Comparison of ENCODE assay signal across 25 cellular contexts in the genomic region with DNA sequence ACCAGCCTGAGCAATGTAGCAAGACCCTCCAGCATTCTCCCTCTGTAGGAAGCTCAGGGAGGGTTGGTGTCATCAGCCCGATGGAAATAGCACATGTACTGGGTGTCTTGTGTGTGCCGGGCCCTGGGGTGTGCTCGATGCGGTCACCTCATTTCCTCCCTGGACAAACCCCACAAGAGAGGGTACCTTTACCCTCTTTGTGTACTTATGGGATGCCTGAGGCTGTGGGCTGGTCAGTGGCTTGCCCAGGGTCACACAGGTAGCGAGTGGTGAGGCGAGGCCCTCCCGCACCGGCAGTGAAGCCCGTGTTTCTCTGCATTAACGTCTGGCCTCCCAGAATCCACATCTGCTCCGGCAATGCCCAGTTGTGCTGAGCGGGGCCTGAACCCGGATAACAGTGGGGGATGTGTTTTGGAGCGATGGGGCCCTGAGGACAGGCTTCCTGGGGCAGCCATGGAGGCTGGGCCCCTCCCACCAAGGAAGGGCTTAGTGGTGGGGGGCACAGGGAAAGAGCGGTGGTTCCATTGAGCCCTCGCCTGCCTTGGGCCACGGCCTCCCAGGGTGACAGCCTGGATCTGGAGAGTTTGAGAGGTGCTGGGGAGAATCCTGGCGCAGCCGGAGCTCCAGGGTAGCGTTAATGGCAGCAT. TPM values are rescaled to one million over a fixed set of nuclear protein-coding genes. Genes with fewer than 3 reads are reported as not detected.
DNase-seq lines count a peak whose midpoint lies in the region; ATAC-seq and TF ChIP-seq lines count a peak whose summit lies in the region.
"Had no signal": no experiment of that assay in that cellular context is flagged by ENCODE, and none has a peak within 500 bp of the region (broad histone marks: within the 10 kb centered on the region; RNA-seq: fewer than 3 reads in every experiment).

No MANE protein-coding gene starts in this region.

- H3K4me3 ChIP-seq in left ventricle myocardium inferior: no peak overlapping the region
- no peak overlapping the region for H3K4me3 ChIP-seq in mesendoderm (ENCODE audit: low read length)
- H3K4me3 ChIP-seq: gastroesophageal sphincter, GM23338, MG63, mucosa of descending colon had no signal

- H3K27ac Mint-ChIP-seq in activated T-cell treated with anti-CD3 and anti-CD28 coated beads, Interleukin-2, amount 50 U/mL, for 72 hours: no peak overlapping the region
- H3K27ac Mint-ChIP-seq: GM23338 had no signal

- no peaks in the 10 kb centered on the region for H3K9me3 ChIP-seq in left ventricle myocardium inferior (replicated peaks)
- H3K9me3 ChIP-seq: gastroesophageal sphincter, MG63, mucosa of descending colon had no signal

- H3K36me3 ChIP-seq in left ventricle myocardium inferior (no peaks in the 10 kb centered on the region), mesendoderm (ENCODE audit: control insufficient read depth, insufficient read depth, low read length) (no peaks in the 10 kb centered on the region)
- H3K36me3 ChIP-seq: gastroesophageal sphincter, MG63 had no signal

- no peak overlapping the region for H3K18ac ChIP-seq in mesendoderm (ENCODE audit: low read length)

- H3K79me2 ChIP-seq in mesendoderm (ENCODE audit: control insufficient read depth, insufficient read depth, low read length): no peaks in the 10 kb centered on the region

- H3K9me3 Mint-ChIP-seq in activated T-cell treated with anti-CD3 and anti-CD28 coated beads, Interleukin-2, amount 50 U/mL, for 72 hours: no peaks in the 10 kb centered on the region
- H3K9me3 Mint-ChIP-seq: GM23338 had no signal

- no peaks in the 10 kb centered on the region for H3K36me3 Mint-ChIP-seq in activated T-cell treated with anti-CD3 and anti-CD28 coated beads, Interleukin-2, amount 50 U/mL, for 72 hours (ENCODE audit: insufficient read depth in 2 of 2)

- H3K4me1 Mint-ChIP-seq in activated T-cell treated with anti-CD3 and anti-CD28 coated beads, Interleukin-2, amount 50 U/mL, for 72 hours (ENCODE audit: low read depth): no peaks in the 10 kb centered on the region

- H4K8ac ChIP-seq in mesendoderm (ENCODE audit: low read depth, low read length): no peak overlapping the region

- intact Hi-C loops in left ventricle myocardium inferior (cut with micrococcal nuclease): no loop called here
- intact Hi-C loops in posterior vena cava (cut with DNase I): no loop called here

- H3K56ac ChIP-seq in mesendoderm (ENCODE audit: low read length): no peak overlapping the region

- TF ChIP-seq CTCF in left ventricle myocardium inferior (IDR thresholded peaks at IDR 0.05; ENCODE audit: borderline replicate concordance) (no peak), GM10266 (IDR thresholded peaks at IDR 0.05; ENCODE audit: control insufficient read depth, insufficient read depth, low read depth, missing control alignments) (no peak)

- no peak overlapping the region for H2BK120ac ChIP-seq in mesendoderm (ENCODE audit: low read depth, low read length)

- DNase-seq in activated T-cell treated with anti-CD3 and anti-CD28 coated beads, Interleukin-2, amount 50 U/mL, for 1 hour: peak; percentile 4
- DNase-seq in activated T-cell treated with anti-CD3 and anti-CD28 coated beads, Interleukin-2, amount 50 U/mL, for 72 hours: no peak
- peak; percentile 20 for DNase-seq in D341Med (ENCODE audit: low spot score)
- peak; percentile 11 for DNase-seq in left ventricle myocardium inferior
- DNase-seq in posterior vena cava (ENCODE audit: low spot score): peak; percentile 64
- DNase-seq in mesendoderm: no peak
- DNase-seq in DMS79 (lab: John Stamatoyannopoulos, UW): no peak
- DNase-seq in GM10266 (ENCODE audit: extremely low spot score): no peak
- DNase-seq: amygdala; C1 segment of cervical spinal cord; central memory CD4-positive, alpha-beta T cell; DMS 273 treated with DMSO at 0.1 percent for 48 hours; effector CD4-positive, alpha-beta T cell; MG63; NCI-H146; NCI-H524; substantia nigra; T1000 had no signal

- no peak overlapping the region for H3K4me2 ChIP-seq in mesendoderm (ENCODE audit: low read length)
- H3K4me2 ChIP-seq: GM23338 had no signal

- no peak overlapping the region for H2BK15ac ChIP-seq in mesendoderm (replicated peaks; ENCODE audit: low read depth)

- H4K5ac ChIP-seq in mesendoderm (ENCODE audit: low read length): no peak overlapping the region

- WGBS in mesendoderm (ENCODE audit: extremely low coverage, insufficient coverage, low lambda C conversion rate): no CpG with 5 or more reads among the region's 20 CpGs

- H3K4me1 ChIP-seq in left ventricle myocardium inferior: peaks cover 4% of the 10 kb centered on the region
- H3K4me1 ChIP-seq in mesendoderm (ENCODE audit: control insufficient read depth, low read depth, low read length): peaks cover 5% of the 10 kb centered on the region
- H3K4me1 ChIP-seq: gastroesophageal sphincter had no signal

- H3K4ac ChIP-seq in mesendoderm (ENCODE audit: low read depth, low read length): no peak overlapping the region

- no peak overlapping the region for H3K23ac ChIP-seq in mesendoderm (ENCODE audit: low read length)

- no peak overlapping the region for H3K9ac ChIP-seq in mesendoderm (ENCODE audit: low read length)

- H3K27me3 ChIP-seq in left ventricle myocardium inferior (ENCODE audit: low read depth) (peaks cover 7% of the 10 kb centered on the region), mesendoderm (ENCODE audit: insufficient read depth, low read length, poor library complexity) (no peaks in the 10 kb centered on the region)
- H3K27me3 ChIP-seq: gastroesophageal sphincter, MG63 had no signal

- H2AK5ac ChIP-seq in mesendoderm (ENCODE audit: low read length): no peak overlapping the region

- no peaks in the 10 kb centered on the region for H3K79me1 ChIP-seq in mesendoderm (ENCODE audit: low read length)

- no peak overlapping the region for H2BK5ac ChIP-seq in mesendoderm (ENCODE audit: low read length)

- no peak overlapping the region for H3K4me3 Mint-ChIP-seq in activated T-cell treated with anti-CD3 and anti-CD28 coated beads, Interleukin-2, amount 50 U/mL, for 72 hours

- no peaks in the 10 kb centered on the region for H3K27me3 Mint-ChIP-seq in activated T-cell treated with anti-CD3 and anti-CD28 coated beads, Interleukin-2, amount 50 U/mL, for 72 hours (ENCODE audit: low read depth)

- H3K27ac ChIP-seq in left ventricle myocardium inferior (replicated peaks) (no peak overlapping the region), mesendoderm (ENCODE audit: low read depth, low read length) (no peak overlapping the region)
- H3K27ac ChIP-seq: gastroesophageal sphincter had no signal

- no peak for ATAC-seq in activated T-cell treated with anti-CD3 and anti-CD28 coated beads, Interleukin-2, amount 50 U/mL, for 72 hours (replicated peaks in 1 of 2)
- ATAC-seq: gastroesophageal sphincter, GM23338, left colon, mucosa of descending colon had no signal

RNA-seq across cellular contexts. Expression of gene PSAPL1, which starts 8.1 kb away (rescaled TPM):
- not detected for total RNA-seq in activated T-cell treated with anti-CD3 and anti-CD28 coated beads, Interleukin-2, amount 50 U/mL, for 72 hours
- not detected for total RNA-seq in left ventricle myocardium inferior
- total RNA-seq in posterior vena cava: not detected
- polyA plus RNA-seq in mesendoderm (2013, experiment 1 of 2): 0.03 TPM
- polyA plus RNA-seq in mesendoderm (2013, experiment 2 of 2): 0.03 TPM
- total RNA-seq: A673; activated CD8-positive, alpha-beta memory T cell treated with anti-CD3 and anti-CD28 coated beads for 36 hours; GM23338; left colon; mucosa of descending colon; RPMI7951 had no signal
- polyA plus RNA-seq: GM23338 had no signal

Comparison
In these comparisons a context has a peak if more than half of its experiments do, and no peak if none do; other contexts are left out.
1. DNase-seq: peak in activated T-cell treated with anti-CD3 and anti-CD28 coated beads, Interleukin-2, amount 50 U/mL, for 1 hour (single experiment), D341Med (single experiment), left ventricle myocardium inferior (single experiment) and posterior vena cava (single experiment); none in activated T-cell treated with anti-CD3 and anti-CD28 coated beads, Interleukin-2, amount 50 U/mL, for 72 hours (0 of 2), mesendoderm (single experiment), DMS79 (single experiment) and GM10266 (single experiment).